Comparison of ENCODE assay signal across 19 cellular contexts in the genomic region with DNA sequence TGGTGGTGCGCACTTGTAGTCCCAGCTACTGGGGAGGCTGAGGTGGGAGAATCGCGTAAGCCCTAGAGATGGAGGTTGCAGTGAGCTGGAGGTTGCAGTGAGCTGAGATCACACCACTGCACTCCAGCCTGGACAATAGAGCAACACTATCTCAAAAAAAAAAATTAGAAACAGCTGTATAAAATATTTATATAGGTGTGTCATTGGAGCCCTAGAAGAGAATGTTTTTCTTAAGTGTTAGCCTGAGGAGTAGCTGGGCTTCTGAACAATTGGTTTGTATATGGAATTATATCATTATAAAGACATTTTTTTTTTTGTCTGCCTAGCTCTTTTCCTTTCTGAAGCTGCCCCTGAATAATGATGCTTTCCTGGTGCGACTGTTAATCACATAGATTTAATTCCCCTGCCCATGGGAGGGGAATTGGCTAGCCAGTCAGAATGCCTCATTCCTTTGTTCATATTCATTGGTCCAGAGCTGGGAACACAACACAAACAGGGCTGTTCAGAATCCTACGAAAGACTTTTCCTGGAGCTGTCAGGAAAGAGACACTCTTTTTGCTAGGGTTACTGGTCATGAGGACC. TPM values are rescaled to one million over a fixed set of nuclear protein-coding genes. Genes with fewer than 3 reads are reported as not detected.
DNase-seq lines count a peak whose midpoint lies in the region; ATAC-seq lines count a peak whose summit lies in the region.
"Had no signal": no experiment of that assay in that cellular context is flagged by ENCODE, and none has a peak within 500 bp of the region (broad histone marks: within the 10 kb centered on the region; RNA-seq: fewer than 3 reads in every experiment).

No MANE protein-coding gene starts in this region.

- H2BK5ac ChIP-seq in mesenchymal stem cell (ENCODE audit: low read depth, low read length, poor library complexity, severe bottlenecking), result no peak overlapping the region

- in situ Hi-C loops in GM23248 (cut with MboI), result no loop called here

- no peak overlapping the region for H3K14ac ChIP-seq in mesenchymal stem cell (ENCODE audit: low read length in 2 of 2)

- H3F3A ChIP-seq in GM23248 (ENCODE audit: insufficient read depth), result peaks cover 24% of the 10 kb centered on the region

- no peak overlapping the region for H2BK12ac ChIP-seq in mesenchymal stem cell (ENCODE audit: low read length in 2 of 2)

- H3K9me2 ChIP-seq in GM23248 (ENCODE audit: insufficient read depth), result peaks cover 3% of the 10 kb centered on the region; the same call in 1 of the 2 replicates

- H2BK120ac ChIP-seq in mesenchymal stem cell (ENCODE audit: low read depth, low read length), result no peak overlapping the region

- H3K79me1 ChIP-seq in mesenchymal stem cell (replicated peaks; ENCODE audit: low read length, poor library complexity, severe bottlenecking), result no peaks in the 10 kb centered on the region

- no peaks in the 10 kb centered on the region for H3K79me2 ChIP-seq in GM23248 (ENCODE audit: insufficient read depth)

- H3K27me3 ChIP-seq in GM23248 (replicated peaks; ENCODE audit: insufficient read depth), result no peaks in the 10 kb centered on the region
- no peaks in the 10 kb centered on the region for H3K27me3 ChIP-seq in adipocyte (replicated peaks; ENCODE audit: control insufficient read depth, insufficient read depth, low read length)
- H3K27me3 ChIP-seq in mesenchymal stem cell (ENCODE audit: control insufficient read depth in 1 of 2, insufficient read depth in 1 of 2, low read length in 2 of 2), result no peaks in the 10 kb centered on the region
- H3K27me3 ChIP-seq: Peyer's patch had no signal

- H3K23ac ChIP-seq in mesenchymal stem cell (ENCODE audit: low read length in 2 of 2), result no peak overlapping the region

- H2AFZ ChIP-seq in GM23248 (peak overlapping the region; percentile 45; the same call in 1 of the 2 replicates), mesenchymal stem cell (ENCODE audit: low read depth, low read length) (no peak overlapping the region)
- H2AFZ ChIP-seq: GM23338 had no signal

- H3K27me3 Mint-ChIP-seq in effector memory CD8-positive, alpha-beta T cell, result no peaks in the 10 kb centered on the region

- no peak overlapping the region for H4K91ac ChIP-seq in mesenchymal stem cell (ENCODE audit: low read length)

- ATAC-seq in effector memory CD8-positive, alpha-beta T cell (replicated peaks), result no peak
- ATAC-seq: GM23338 had no signal

- DNase-seq in AG08395 (ENCODE audit: low spot score), result peak; percentile 36
- peak; percentile 62 for DNase-seq in GM23248
- peak; percentile 51 for DNase-seq in adipocyte (ENCODE audit: low read depth)
- DNase-seq in mesenchymal stem cell, result no peak
- DNase-seq in NCI-H2196 (lab: John Stamatoyannopoulos, UW; ENCODE audit: unreplicated experiment), result no peak
- DNase-seq in effector memory CD8-positive, alpha-beta T cell, result no peak
- DNase-seq in Kasumi-1 (lab: John Stamatoyannopoulos, UW), result no peak
- no peak for DNase-seq in cerebellum (ENCODE audit: low spot score)
- DNase-seq: AML-193, KBM-7, MV-4-11, NCI-H1417 treated with DMSO at 0.1 percent for 48 hours, NCI-H187 treated with DMSO at 0.1 percent for 48 hours, NCI-H226, NCI-H524, Peyer's patch, T-helper 1 cell had no signal

- H3K4me3 ChIP-seq in GM23248 (no peak overlapping the region), adipocyte (ENCODE audit: low read length) (peak overlapping the region; percentile 15), mesenchymal stem cell (ENCODE audit: insufficient read depth in 1 of 2, low read depth in 1 of 2, low read length in 2 of 2) (no peak overlapping the region)
- H3K4me3 ChIP-seq: GM23338, Peyer's patch had no signal

- 90 to 91% methylated on average over 5 of the region's 5 CpGs for WGBS in GM23248 (ENCODE audit: low coverage in 1 of 2, low lambda C conversion rate in 2 of 2, missing lambda C conversion rate in 2 of 2), 2 experiments
- 92% methylated on average over 5 of the region's 5 CpGs for WGBS in mesenchymal stem cell

- H2AK5ac ChIP-seq in mesenchymal stem cell (ENCODE audit: low read length, severe bottlenecking), result no peak overlapping the region

- H3K9ac ChIP-seq in GM23248, result no peak overlapping the region
- H3K9ac ChIP-seq in adipocyte (ENCODE audit: low read length), result peak overlapping the region; percentile 53
- H3K9ac ChIP-seq in mesenchymal stem cell (ENCODE audit: low read length), result peak overlapping the region; percentile 55

- no peak overlapping the region for H3K4me3 Mint-ChIP-seq in effector memory CD8-positive, alpha-beta T cell
- H3K4me3 Mint-ChIP-seq: GM23338 had no signal

- H3K4me1 ChIP-seq in GM23248 (ENCODE audit: insufficient read depth), result peaks cover 11% of the 10 kb centered on the region
- peaks cover 12% of the 10 kb centered on the region for H3K4me1 ChIP-seq in adipocyte (ENCODE audit: control insufficient read depth, insufficient read depth, low read length)
- H3K4me1 ChIP-seq in mesenchymal stem cell (ENCODE audit: control insufficient read depth, insufficient read depth, low read depth, low read length), result no peaks in the 10 kb centered on the region
- H3K4me1 ChIP-seq: Peyer's patch had no signal

- no peaks in the 10 kb centered on the region for H3K9me3 Mint-ChIP-seq in effector memory CD8-positive, alpha-beta T cell
- H3K9me3 Mint-ChIP-seq: GM23338 had no signal

- H3K27ac ChIP-seq in GM23248 (peak overlapping the region; percentile 35), mesenchymal stem cell (ENCODE audit: low read length, poor library complexity, severe bottlenecking) (no peak overlapping the region)
- H3K27ac ChIP-seq: C4-2B, Peyer's patch had no signal

- H3K4me1 Mint-ChIP-seq in effector memory CD8-positive, alpha-beta T cell (ENCODE audit: low read depth in 2 of 2), result peaks cover 11 to 14% of the 10 kb centered on the region in 2 donors
- H3K4me1 Mint-ChIP-seq: GM23338 had no signal

- H4K8ac ChIP-seq in mesenchymal stem cell (ENCODE audit: low read length), result no peak overlapping the region

- no peak overlapping the region for H2BK15ac ChIP-seq in mesenchymal stem cell (ENCODE audit: low read depth, poor library complexity, severe bottlenecking)

- no peak overlapping the region for H3K18ac ChIP-seq in mesenchymal stem cell (ENCODE audit: low read depth in 1 of 2, low read length in 2 of 2)

- no peaks in the 10 kb centered on the region for H3K36me3 ChIP-seq in GM23248 (ENCODE audit: low read depth)
- peaks cover 5% of the 10 kb centered on the region for H3K36me3 ChIP-seq in adipocyte (ENCODE audit: control insufficient read depth, insufficient read depth, low read length, severe bottlenecking)
- peaks cover 0 to 2% of the 10 kb centered on the region in 2 experiments for H3K36me3 ChIP-seq in mesenchymal stem cell (ENCODE audit: control insufficient read depth in 1 of 2, insufficient read depth in 2 of 2, low read depth in 1 of 2, low read length in 2 of 2)
- H3K36me3 ChIP-seq: Peyer's patch had no signal

- H3K36me3 Mint-ChIP-seq in effector memory CD8-positive, alpha-beta T cell (ENCODE audit: insufficient read depth), result no peaks in the 10 kb centered on the region

- H3K4ac ChIP-seq in mesenchymal stem cell (ENCODE audit: low read depth in 1 of 2, low read length in 2 of 2), result no peak overlapping the region

- H3K9me3 ChIP-seq in GM23248 (ENCODE audit: low read depth), result no peaks in the 10 kb centered on the region
- peaks cover 4% of the 10 kb centered on the region for H3K9me3 ChIP-seq in adipocyte (ENCODE audit: control insufficient read depth, low read length)
- peaks cover 2% of the 10 kb centered on the region for H3K9me3 ChIP-seq in mesenchymal stem cell (ENCODE audit: control insufficient read depth, low read length)
- H3K9me3 ChIP-seq: Peyer's patch had no signal

- H3K27ac Mint-ChIP-seq in effector memory CD8-positive, alpha-beta T cell, result no peak overlapping the region
- H3K27ac Mint-ChIP-seq: GM23338 had no signal

- H4K20me1 ChIP-seq in GM23248 (ENCODE audit: insufficient read depth), result no peaks in the 10 kb centered on the region

- peak overlapping the region; percentile 32 for H3K4me2 ChIP-seq in GM23248 (ENCODE audit: unreplicated experiment)
- no peak overlapping the region for H3K4me2 ChIP-seq in mesenchymal stem cell (ENCODE audit: low read length, poor library complexity, severe bottlenecking)
- H3K4me2 ChIP-seq: GM23338 had no signal

RNA-seq across cellular contexts. Expression of gene ABCC2, which starts 13.9 kb away (rescaled TPM):
- total RNA-seq in GM23248 (2014; rRNA removed; shearing (Covaris generic)), result under 0.01 and 0.86 TPM in 2 replicates
- polyA plus RNA-seq in GM23248 (2016; fragmentation: Nextera tagmentation; extraction: Ambion mirVana), result 0.19 and 0.20 TPM in 2 replicates
- 0.58 TPM for polyA plus RNA-seq in mesenchymal stem cell (2013, experiment 1 of 2)
- polyA plus RNA-seq in mesenchymal stem cell (2013, experiment 2 of 2), result 0.42 TPM
- total RNA-seq in cerebellum, result 0.73 TPM

RNA-seq across cellular contexts. Expression of gene CUTC, which starts 36.5 kb away (rescaled TPM):
- total RNA-seq in GM23248 (2014; rRNA removed; shearing (Covaris generic)), result 20.2 and 20.9 TPM in 2 replicates
- 25.7 and 28.5 TPM in 2 replicates for polyA plus RNA-seq in GM23248 (2016; fragmentation: Nextera tagmentation; extraction: Ambion mirVana)
- 11.2 TPM for polyA plus RNA-seq in mesenchymal stem cell (2013, experiment 1 of 2)
- 11.2 TPM for polyA plus RNA-seq in mesenchymal stem cell (2013, experiment 2 of 2)
- total RNA-seq in cerebellum, result 8.2 TPM

RNA-seq across cellular contexts. Expression of gene COX15, which starts 36.6 kb away (rescaled TPM):
- total RNA-seq in GM23248 (2014; rRNA removed; shearing (Covaris generic)), result 20.3 and 21.4 TPM in 2 replicates
- 17.1 and 18.3 TPM in 2 replicates for polyA plus RNA-seq in GM23248 (2016; fragmentation: Nextera tagmentation; extraction: Ambion mirVana)
- 13.5 TPM for polyA plus RNA-seq in mesenchymal stem cell (2013, experiment 1 of 2)
- 13.4 TPM for polyA plus RNA-seq in mesenchymal stem cell (2013, experiment 2 of 2)
- 46.8 TPM for total RNA-seq in cerebellum

Comparison
In these comparisons a context has a peak if more than half of its experiments do, and no peak if none do; other contexts are left out.
1. DNase-seq: peak in AG08395 (single experiment), GM23248 (single experiment) and adipocyte (single experiment); none in mesenchymal stem cell (single experiment), NCI-H2196 (single experiment), effector memory CD8-positive, alpha-beta T cell (0 of 3), Kasumi-1 (0 of 2) and cerebellum (single experiment).